Comparison of ENCODE assay signal across 16 cellular contexts in the genomic region with DNA sequence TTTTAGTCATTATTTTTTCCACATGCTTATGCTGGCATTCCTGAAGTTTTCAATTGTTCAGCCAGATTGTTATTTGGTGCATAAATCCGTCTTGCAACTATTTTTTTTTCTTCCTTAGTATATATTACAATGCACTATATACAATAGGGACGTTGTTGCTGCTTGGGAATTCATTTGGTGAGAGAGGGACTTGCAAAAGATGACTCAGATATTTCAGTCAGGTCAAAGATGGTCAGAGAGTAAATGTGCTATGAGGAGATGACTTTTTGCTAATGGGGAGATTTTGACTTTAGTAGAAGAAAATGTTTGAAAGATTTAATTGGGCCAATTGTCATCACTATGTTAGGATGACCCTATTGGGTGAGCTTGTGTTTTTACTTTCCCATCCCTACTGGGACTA.
DNase-seq lines count a peak whose midpoint lies in the region; ATAC-seq and TF ChIP-seq lines count a peak whose summit lies in the region.
"Had no signal": no experiment of that assay in that cellular context is flagged by ENCODE, and none has a peak within 500 bp of the region (broad histone marks: within the 10 kb centered on the region; RNA-seq: fewer than 3 reads in every experiment).

No MANE protein-coding gene starts in this region.

- no peak for TF ChIP-seq RAD21 in SK-N-SH (IDR thresholded peaks at IDR 0.05; ENCODE audit: low read length)

- H3K4me3 Mint-ChIP-seq in glutamatergic neuron (ENCODE audit: unreplicated experiment) (peak overlapping the region; percentile 6), nephron (no peak overlapping the region)
- H3K4me3 Mint-ChIP-seq: CD8-positive, alpha-beta T cell; H9 had no signal

- no peak for TF ChIP-seq CTCF in SK-N-SH (IDR thresholded peaks at IDR 0.05)
- no peak for TF ChIP-seq CTCF in glutamatergic neuron (IDR thresholded peaks at IDR 0.05; ENCODE audit: partially characterized antibody, unreplicated experiment)
- no peak for TF ChIP-seq CTCF in nephron (IDR thresholded peaks at IDR 0.05; ENCODE audit: unreplicated experiment in 3 of 3)
- no peak for TF ChIP-seq CTCF in BE2C (IDR thresholded peaks at IDR 0.05; ENCODE audit: low read depth, low read length)

- no peak overlapping the region for H2BK5ac ChIP-seq in neuronal stem cell (ENCODE audit: low read length)

- DNase-seq in SK-N-SH, result peak; percentile 32
- DNase-seq in glutamatergic neuron, result no peak
- no peak for DNase-seq in BE2C
- DNase-seq in Ammon's horn (ENCODE audit: low spot score), result no peak
- DNase-seq in neuronal stem cell (ENCODE audit: low spot score), result no peak
- DNase-seq in T1000 (lab: John Stamatoyannopoulos, UW), result no peak
- DNase-seq: AML-193; CD8-positive, alpha-beta T cell; COR-L47; DMS 273 treated with DMSO at 0.1 percent for 48 hours; H9 had no signal

- no peak overlapping the region for H2BK12ac ChIP-seq in neuronal stem cell (ENCODE audit: low read length)

- H3K36me3 ChIP-seq in SK-N-SH (replicated peaks in 1 of 2; ENCODE audit: control insufficient read depth in 1 of 2, insufficient read depth in 2 of 2, low read length in 1 of 2) (no peaks in the 10 kb centered on the region), BE2C (no peaks in the 10 kb centered on the region), neuronal stem cell (replicated peaks in 1 of 2; ENCODE audit: control insufficient read depth in 2 of 2, insufficient read depth in 2 of 2, low read length in 2 of 2) (no peaks in the 10 kb centered on the region)
- H3K36me3 ChIP-seq: BLaER1 treated with 17β-estradiol and CSF1 and Interleukin-3, amounts not matched to agents 10 nM and 100 nM had no signal

- H3K27ac ChIP-seq in SK-N-SH (ENCODE audit: low read depth in 2 of 2, low read length in 1 of 2), result no peak overlapping the region; a peak in 1 of 4 replicates
- no peak overlapping the region for H3K27ac ChIP-seq in neuronal stem cell (replicated peaks; ENCODE audit: low read length)
- H3K27ac ChIP-seq: 22Rv1; A549; BLaER1 treated with 17β-estradiol and CSF1 and Interleukin-3, amounts not matched to agents 10 nM and 100 nM had no signal

- H4K20me1 ChIP-seq in SK-N-SH (ENCODE audit: insufficient read depth), result no peaks in the 10 kb centered on the region
- H4K20me1 ChIP-seq: BLaER1 treated with 17β-estradiol and CSF1 and Interleukin-3, amounts not matched to agents 10 nM and 100 nM had no signal

- H3K27me3 ChIP-seq in SK-N-SH (ENCODE audit: insufficient read depth) (no peaks in the 10 kb centered on the region), BE2C (no peaks in the 10 kb centered on the region), neuronal stem cell (ENCODE audit: control insufficient read depth in 3 of 3, insufficient read depth in 3 of 3, low read depth in 1 of 3, low read length in 3 of 3) (no peaks in the 10 kb centered on the region)
- H3K27me3 ChIP-seq: BLaER1 treated with 17β-estradiol and CSF1 and Interleukin-3, amounts not matched to agents 10 nM and 100 nM had no signal

- no peak overlapping the region for H2BK120ac ChIP-seq in neuronal stem cell (ENCODE audit: low read depth, low read length)

- CTCF ChIA-PET in SK-N-SH (lab: Yijun Ruan, JAX), result interaction anchor here (0.8 to 1.8 kb wide), 4 partner anchors 10 to 521 kb away, joined by 3 to 11 read pairs (median 4); no protein-coding TSS in a partner anchor

- no peak overlapping the region for H3K4me2 ChIP-seq in SK-N-SH
- H3K4me2 ChIP-seq in neuronal stem cell (ENCODE audit: insufficient read depth, low read length, poor library complexity, severe bottlenecking), result no peak overlapping the region
- H3K4me2 ChIP-seq: A549 had no signal

- H3K4me1 Mint-ChIP-seq in glutamatergic neuron (ENCODE audit: low read depth, unreplicated experiment) (peaks cover 36% of the 10 kb centered on the region), nephron (peaks cover 9% of the 10 kb centered on the region)

- WGBS in SK-N-SH (ENCODE audit: low lambda C conversion rate), result 6% methylated on average over 2 of the region's 2 CpGs
- WGBS in neuronal stem cell (ENCODE audit: extremely low coverage in 2 of 2, insufficient read length in 2 of 2, insufficient replicate concordance in 1 of 2), 2 donors, result no CpG with 5 or more reads among the region's 2 CpGs

- 0 out of 2 replicates have a peak, but pooled peaks cover 2% of the 10 kb centered on the region for H3K9me3 ChIP-seq in SK-N-SH
- no peaks in the 10 kb centered on the region for H3K9me3 ChIP-seq in BE2C
- H3K9me3 ChIP-seq in neuronal stem cell (replicated peaks in 1 of 2; ENCODE audit: control insufficient read depth in 2 of 2, insufficient read depth in 1 of 2, low read depth in 1 of 2, low read length in 2 of 2), result no peaks in the 10 kb centered on the region
- H3K9me3 ChIP-seq: A549 had no signal

- no peak overlapping the region for H3K4ac ChIP-seq in neuronal stem cell (ENCODE audit: low read length)

- TF ChIP-seq EP300 in SK-N-SH (IDR thresholded peaks at IDR 0.05; ENCODE audit: borderline replicate concordance in 1 of 2, low read depth in 1 of 2, low read length in 1 of 2), result no peak

- no peak for ATAC-seq in SK-N-SH treated with all-trans-retinoic acid at 6 μM for 48 hours
- ATAC-seq: A549; CD8-positive, alpha-beta T cell had no signal

- H3K18ac ChIP-seq in neuronal stem cell (ENCODE audit: low read length), result no peak overlapping the region

- H3K9me2 ChIP-seq in SK-N-SH, result no peaks in the 10 kb centered on the region

- no peak overlapping the region for H3K14ac ChIP-seq in neuronal stem cell (ENCODE audit: low read length)

- H3K27ac Mint-ChIP-seq in glutamatergic neuron (ENCODE audit: unreplicated experiment), result peak overlapping the region; percentile 9
- peak overlapping the region in 2 of 3 experiments; percentile 1 to 10 for H3K27ac Mint-ChIP-seq in nephron
- H3K27ac Mint-ChIP-seq: CD8-positive, alpha-beta T cell; H9 had no signal

- POLR2A ChIA-PET in SK-N-SH (lab: Yijun Ruan, JAX), result no interaction called here

- H2AK5ac ChIP-seq in neuronal stem cell (ENCODE audit: low read depth, low read length), result no peak overlapping the region

- H3K4me3 ChIP-seq in SK-N-SH (ENCODE audit: low read depth in 2 of 2, low read length in 1 of 2) (no peak overlapping the region), BE2C (ENCODE audit: low read depth, low read length) (no peak overlapping the region), neuronal stem cell (ENCODE audit: low read length in 2 of 2) (no peak overlapping the region)
- H3K4me3 ChIP-seq: A549; BLaER1 treated with 17β-estradiol and CSF1 and Interleukin-3, amounts not matched to agents 10 nM and 100 nM had no signal

- no peak overlapping the region for H2AFZ ChIP-seq in SK-N-SH (ENCODE audit: low read depth)
- no peak overlapping the region for H2AFZ ChIP-seq in neuronal stem cell (ENCODE audit: low read length)

- H4K8ac ChIP-seq in neuronal stem cell (ENCODE audit: low read depth, low read length), result no peak overlapping the region

- H3K9ac ChIP-seq in SK-N-SH, result no peak overlapping the region
- no peak overlapping the region for H3K9ac ChIP-seq in neuronal stem cell (ENCODE audit: low read depth, low read length, poor library complexity)
- H3K9ac ChIP-seq: BLaER1 treated with 17β-estradiol and CSF1 and Interleukin-3, amounts not matched to agents 10 nM and 100 nM had no signal

- H2BK15ac ChIP-seq in neuronal stem cell (ENCODE audit: low read length), result no peak overlapping the region

- no peaks in the 10 kb centered on the region for H3K27me3 Mint-ChIP-seq in glutamatergic neuron (ENCODE audit: unreplicated experiment)
- H3K27me3 Mint-ChIP-seq in nephron (ENCODE audit: low read depth), result no peaks in the 10 kb centered on the region

- H3K23ac ChIP-seq in neuronal stem cell (ENCODE audit: low read depth, low read length, poor library complexity), result no peak overlapping the region

- no peaks in the 10 kb centered on the region for H3K36me3 Mint-ChIP-seq in glutamatergic neuron (ENCODE audit: unreplicated experiment)
- no peaks in the 10 kb centered on the region for H3K36me3 Mint-ChIP-seq in nephron (ENCODE audit: low read depth)
- H3K36me3 Mint-ChIP-seq: CD8-positive, alpha-beta T cell had no signal

- H4K91ac ChIP-seq in neuronal stem cell (ENCODE audit: low read depth, low read length, poor library complexity), result no peak overlapping the region

- H3F3A ChIP-seq in SK-N-SH (replicated peaks; ENCODE audit: insufficient read depth), result no peaks in the 10 kb centered on the region

- H3K79me2 ChIP-seq in SK-N-SH (ENCODE audit: insufficient read depth), result no peaks in the 10 kb centered on the region

- H3K4me1 ChIP-seq in SK-N-SH (ENCODE audit: control insufficient read depth in 1 of 2, insufficient read depth in 2 of 2, low read depth in 1 of 2, low read length in 1 of 2), result peaks cover 0 to 8% of the 10 kb centered on the region in 2 experiments; a peak in 1 of 4 replicates
- no peaks in the 10 kb centered on the region; the same call in 1 of the 2 replicates for H3K4me1 ChIP-seq in BE2C
- no peaks in the 10 kb centered on the region for H3K4me1 ChIP-seq in neuronal stem cell (ENCODE audit: control insufficient read depth in 2 of 2, insufficient read depth in 1 of 2, low read depth in 1 of 2, low read length in 2 of 2)
- H3K4me1 ChIP-seq: A549 had no signal

- no peaks in the 10 kb centered on the region for H3K79me1 ChIP-seq in neuronal stem cell (ENCODE audit: low read depth, low read length)

- H3K9me3 Mint-ChIP-seq in glutamatergic neuron (ENCODE audit: unreplicated experiment), result peaks cover 4% of the 10 kb centered on the region
- no peaks in the 10 kb centered on the region for H3K9me3 Mint-ChIP-seq in nephron
- H3K9me3 Mint-ChIP-seq: H9 had no signal

TF ChIP-seq in SK-N-SH, 30 proteins besides CTCF, POLR2A, EP300 and RAD21 (continues in another document):
- no peak for TF ChIP-seq FOXJ3 (CRISPR knock-in tag; IDR thresholded peaks at IDR 0.05)
- no peak for TF ChIP-seq YY1 (IDR thresholded peaks at IDR 0.05; ENCODE audit: low read depth)
- TF ChIP-seq, protein P1, sequence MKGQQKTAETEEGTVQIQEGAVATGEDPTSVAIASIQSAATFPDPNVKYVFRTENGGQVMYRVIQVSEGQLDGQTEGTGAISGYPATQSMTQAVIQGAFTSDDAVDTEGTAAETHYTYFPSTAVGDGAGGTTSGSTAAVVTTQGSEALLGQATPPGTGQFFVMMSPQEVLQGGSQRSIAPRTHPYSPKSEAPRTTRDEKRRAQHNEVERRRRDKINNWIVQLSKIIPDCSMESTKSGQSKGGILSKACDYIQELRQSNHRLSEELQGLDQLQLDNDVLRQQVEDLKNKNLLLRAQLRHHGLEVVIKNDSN (IDR thresholded peaks at IDR 0.05; ENCODE audit: borderline replicate concordance, low read depth), result no peak

TF ChIP-seq in SK-N-SH treated with all-trans-retinoic acid at 6 μM for 48 hours, 23 proteins besides CTCF, POLR2A, EP300 and RAD21 (continues in another document):
- TF ChIP-seq ZC3H10 (CRISPR knock-in tag; IDR thresholded peaks at IDR 0.05), result no peak
- no peak for TF ChIP-seq PPARA (CRISPR knock-in tag; IDR thresholded peaks at IDR 0.05; ENCODE audit: borderline replicate concordance)
- TF ChIP-seq ZNF8 (CRISPR knock-in tag; IDR thresholded peaks at IDR 0.05), result no peak
- no peak for TF ChIP-seq ARNTL (CRISPR knock-in tag; IDR thresholded peaks at IDR 0.05; ENCODE audit: borderline replicate concordance, low read depth)
- TF ChIP-seq GLIS3 (CRISPR knock-in tag; IDR thresholded peaks at IDR 0.05), result no peak
